18 cellular contexts compared by ENCODE assay signal in the genomic region with DNA sequence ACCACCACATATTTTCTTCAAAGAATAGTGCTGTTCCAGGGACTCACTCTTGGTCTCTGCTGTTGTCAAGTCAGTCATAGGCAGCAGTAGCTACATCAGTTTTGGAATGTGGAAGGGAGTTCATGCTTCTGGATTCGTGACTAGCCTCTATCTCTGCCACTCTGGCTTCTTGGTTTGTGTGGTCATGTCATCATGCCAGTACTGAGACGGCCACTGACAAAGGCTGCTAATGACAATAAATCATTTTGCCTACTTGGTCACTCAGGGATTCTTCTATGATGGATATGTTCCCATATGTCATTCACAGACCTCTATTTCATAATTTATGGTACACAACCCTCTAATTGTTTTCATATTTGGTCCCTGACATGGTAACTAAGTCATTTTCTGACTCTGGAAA.
"Had no signal": no experiment of that assay in that cellular context is flagged by ENCODE, and none has a peak within 500 bp of the region (broad histone marks: within the 10 kb centered on the region; RNA-seq: fewer than 3 reads in every experiment).

No MANE protein-coding gene starts in this region.

- H3K27me3 ChIP-seq: colonic mucosa, gastroesophageal sphincter, right atrium auricular region, sigmoid colon, suprapubic skin, thyroid gland had no signal

- H3K36me3 Mint-ChIP-seq: immature natural killer cell; naive thymus-derived CD4-positive, alpha-beta T cell; type B pancreatic cell had no signal

- H3K4me3 ChIP-seq: colonic mucosa, gastroesophageal sphincter, right atrium auricular region, sigmoid colon, suprapubic skin, thyroid gland had no signal

- ATAC-seq: gastroesophageal sphincter; left cardiac atrium; left ventricle myocardium superior; naive thymus-derived CD4-positive, alpha-beta T cell had no signal

- H3K27ac ChIP-seq: colonic mucosa, gastroesophageal sphincter, right atrium auricular region, sigmoid colon, suprapubic skin, thyroid gland had no signal

- H3K4me3 Mint-ChIP-seq: immature natural killer cell; naive thymus-derived CD4-positive, alpha-beta T cell; nephron progenitor cell; type B pancreatic cell had no signal

- H3K36me3 ChIP-seq: colonic mucosa, gastroesophageal sphincter, right atrium auricular region, sigmoid colon, suprapubic skin, thyroid gland had no signal

- H3K4me1 ChIP-seq: colonic mucosa, gastroesophageal sphincter, right atrium auricular region, sigmoid colon, suprapubic skin, thyroid gland had no signal

- H3K27ac Mint-ChIP-seq: immature natural killer cell; naive thymus-derived CD4-positive, alpha-beta T cell; nephron progenitor cell; type B pancreatic cell had no signal

- DNase-seq: colonic mucosa; effector CD4-positive, alpha-beta T cell; glutamatergic neuron; immature natural killer cell; left cardiac atrium; left ventricle myocardium superior; mesendoderm; naive thymus-derived CD4-positive, alpha-beta T cell; nephron progenitor cell; sigmoid colon; small intestine; stimulated activated CD4-positive, alpha-beta T cell treated with anti-CD3 and anti-CD28 coated beads, Interleukin-12 subunit alpha, Interleukin-12 subunit beta, amount 100 ng/mL, for 4 hours; stimulated activated naive CD4-positive, alpha-beta T cell treated with Interleukin-2 at 50 U/mL for 16 hours; thyroid gland had no signal

- H3K4me1 Mint-ChIP-seq: immature natural killer cell; naive thymus-derived CD4-positive, alpha-beta T cell; nephron progenitor cell had no signal

- H3K9me3 ChIP-seq: colonic mucosa, right atrium auricular region, thyroid gland had no signal
